2 cellular contexts compared by ENCODE assay signal in the genomic region with DNA sequence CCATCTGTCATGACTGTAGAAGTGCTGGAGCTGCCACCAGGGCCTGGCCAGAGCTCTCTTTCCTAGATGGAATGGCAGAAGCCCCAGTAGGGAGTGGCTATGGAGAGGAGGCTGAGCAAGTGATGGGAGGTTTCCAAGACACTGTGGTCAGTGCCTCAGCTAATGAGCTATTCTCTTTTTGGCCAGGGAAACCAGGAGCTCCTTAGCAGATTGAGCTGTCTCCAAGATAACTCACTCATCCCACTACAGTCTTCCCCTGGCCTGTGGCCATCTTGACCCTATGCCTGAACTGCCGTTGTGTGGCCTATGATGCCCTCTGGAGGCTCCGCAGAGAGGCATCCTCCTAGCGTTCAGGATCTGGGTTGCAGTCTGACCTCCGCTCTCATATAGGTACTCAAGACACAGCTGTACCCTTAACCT.
A peak's percentile ranks its signal among the peaks of the same experiment; 100 is the strongest.
TF ChIP-seq lines count a peak whose summit lies in the region.

No MANE protein-coding gene starts in this region.

TF ChIP-seq in K562, 482 proteins besides CTCF, POLR2A, EP300 and RAD21 (continued from another document and continues in another):
- TF ChIP-seq, protein P1, sequence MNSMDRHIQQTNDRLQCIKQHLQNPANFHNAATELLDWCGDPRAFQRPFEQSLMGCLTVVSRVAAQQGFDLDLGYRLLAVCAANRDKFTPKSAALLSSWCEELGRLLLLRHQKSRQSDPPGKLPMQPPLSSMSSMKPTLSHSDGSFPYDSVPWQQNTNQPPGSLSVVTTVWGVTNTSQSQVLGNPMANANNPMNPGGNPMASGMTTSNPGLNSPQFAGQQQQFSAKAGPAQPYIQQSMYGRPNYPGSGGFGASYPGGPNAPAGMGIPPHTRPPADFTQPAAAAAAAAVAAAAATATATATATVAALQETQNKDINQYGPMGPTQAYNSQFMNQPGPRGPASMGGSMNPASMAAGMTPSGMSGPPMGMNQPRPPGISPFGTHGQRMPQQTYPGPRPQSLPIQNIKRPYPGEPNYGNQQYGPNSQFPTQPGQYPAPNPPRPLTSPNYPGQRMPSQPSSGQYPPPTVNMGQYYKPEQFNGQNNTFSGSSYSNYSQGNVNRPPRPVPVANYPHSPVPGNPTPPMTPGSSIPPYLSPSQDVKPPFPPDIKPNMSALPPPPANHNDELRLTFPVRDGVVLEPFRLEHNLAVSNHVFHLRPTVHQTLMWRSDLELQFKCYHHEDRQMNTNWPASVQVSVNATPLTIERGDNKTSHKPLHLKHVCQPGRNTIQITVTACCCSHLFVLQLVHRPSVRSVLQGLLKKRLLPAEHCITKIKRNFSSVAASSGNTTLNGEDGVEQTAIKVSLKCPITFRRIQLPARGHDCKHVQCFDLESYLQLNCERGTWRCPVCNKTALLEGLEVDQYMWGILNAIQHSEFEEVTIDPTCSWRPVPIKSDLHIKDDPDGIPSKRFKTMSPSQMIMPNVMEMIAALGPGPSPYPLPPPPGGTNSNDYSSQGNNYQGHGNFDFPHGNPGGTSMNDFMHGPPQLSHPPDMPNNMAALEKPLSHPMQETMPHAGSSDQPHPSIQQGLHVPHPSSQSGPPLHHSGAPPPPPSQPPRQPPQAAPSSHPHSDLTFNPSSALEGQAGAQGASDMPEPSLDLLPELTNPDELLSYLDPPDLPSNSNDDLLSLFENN (IDR thresholded peaks at IDR 0.05; ENCODE audit: low read depth in 2 of 2, low read length in 2 of 2): no peak
- TF ChIP-seq, protein P2, sequence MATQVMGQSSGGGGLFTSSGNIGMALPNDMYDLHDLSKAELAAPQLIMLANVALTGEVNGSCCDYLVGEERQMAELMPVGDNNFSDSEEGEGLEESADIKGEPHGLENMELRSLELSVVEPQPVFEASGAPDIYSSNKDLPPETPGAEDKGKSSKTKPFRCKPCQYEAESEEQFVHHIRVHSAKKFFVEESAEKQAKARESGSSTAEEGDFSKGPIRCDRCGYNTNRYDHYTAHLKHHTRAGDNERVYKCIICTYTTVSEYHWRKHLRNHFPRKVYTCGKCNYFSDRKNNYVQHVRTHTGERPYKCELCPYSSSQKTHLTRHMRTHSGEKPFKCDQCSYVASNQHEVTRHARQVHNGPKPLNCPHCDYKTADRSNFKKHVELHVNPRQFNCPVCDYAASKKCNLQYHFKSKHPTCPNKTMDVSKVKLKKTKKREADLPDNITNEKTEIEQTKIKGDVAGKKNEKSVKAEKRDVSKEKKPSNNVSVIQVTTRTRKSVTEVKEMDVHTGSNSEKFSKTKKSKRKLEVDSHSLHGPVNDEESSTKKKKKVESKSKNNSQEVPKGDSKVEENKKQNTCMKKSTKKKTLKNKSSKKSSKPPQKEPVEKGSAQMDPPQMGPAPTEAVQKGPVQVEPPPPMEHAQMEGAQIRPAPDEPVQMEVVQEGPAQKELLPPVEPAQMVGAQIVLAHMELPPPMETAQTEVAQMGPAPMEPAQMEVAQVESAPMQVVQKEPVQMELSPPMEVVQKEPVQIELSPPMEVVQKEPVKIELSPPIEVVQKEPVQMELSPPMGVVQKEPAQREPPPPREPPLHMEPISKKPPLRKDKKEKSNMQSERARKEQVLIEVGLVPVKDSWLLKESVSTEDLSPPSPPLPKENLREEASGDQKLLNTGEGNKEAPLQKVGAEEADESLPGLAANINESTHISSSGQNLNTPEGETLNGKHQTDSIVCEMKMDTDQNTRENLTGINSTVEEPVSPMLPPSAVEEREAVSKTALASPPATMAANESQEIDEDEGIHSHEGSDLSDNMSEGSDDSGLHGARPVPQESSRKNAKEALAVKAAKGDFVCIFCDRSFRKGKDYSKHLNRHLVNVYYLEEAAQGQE (CRISPR knock-in tag; IDR thresholded peaks at IDR 0.05; ENCODE audit: low read depth): no peak
- 0 out of 2 replicates have a peak, but pooled peaks have one; percentile 48 for TF ChIP-seq XRCC5 (IDR thresholded peaks at IDR 0.05; ENCODE audit: low read depth, low read length)
- no peak for TF ChIP-seq ZBTB2 (IDR thresholded peaks at IDR 0.05)
- TF ChIP-seq, protein P3, sequence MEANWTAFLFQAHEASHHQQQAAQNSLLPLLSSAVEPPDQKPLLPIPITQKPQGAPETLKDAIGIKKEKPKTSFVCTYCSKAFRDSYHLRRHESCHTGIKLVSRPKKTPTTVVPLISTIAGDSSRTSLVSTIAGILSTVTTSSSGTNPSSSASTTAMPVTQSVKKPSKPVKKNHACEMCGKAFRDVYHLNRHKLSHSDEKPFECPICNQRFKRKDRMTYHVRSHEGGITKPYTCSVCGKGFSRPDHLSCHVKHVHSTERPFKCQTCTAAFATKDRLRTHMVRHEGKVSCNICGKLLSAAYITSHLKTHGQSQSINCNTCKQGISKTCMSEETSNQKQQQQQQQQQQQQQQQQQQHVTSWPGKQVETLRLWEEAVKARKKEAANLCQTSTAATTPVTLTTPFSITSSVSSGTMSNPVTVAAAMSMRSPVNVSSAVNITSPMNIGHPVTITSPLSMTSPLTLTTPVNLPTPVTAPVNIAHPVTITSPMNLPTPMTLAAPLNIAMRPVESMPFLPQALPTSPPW (CRISPR knock-in tag; IDR thresholded peaks at IDR 0.05): no peak
- TF ChIP-seq ESRRA (IDR thresholded peaks at IDR 0.05; ENCODE audit: borderline replicate concordance, low read depth): peak; percentile 26; the same call in 1 of the 2 replicates
- no peak for TF ChIP-seq ZNF280A (IDR thresholded peaks at IDR 0.05; ENCODE audit: low read depth, partially characterized antibody)
- TF ChIP-seq RBM15 (IDR thresholded peaks at IDR 0.05; ENCODE audit: insufficient read depth, low read length): no peak
- peak; percentile 86 for TF ChIP-seq ZNF263 (CRISPR knock-in tag; IDR thresholded peaks at IDR 0.05; ENCODE audit: borderline replicate concordance)
- no peak for TF ChIP-seq ZC3H4 (CRISPR knock-in tag; IDR thresholded peaks at IDR 0.05; ENCODE audit: borderline replicate concordance)
- peak; percentile 57; the same call in 1 of the 2 replicates for TF ChIP-seq CTBP1 (IDR thresholded peaks at IDR 0.05; ENCODE audit: borderline replicate concordance)

TF ChIP-seq in liver, 16 proteins besides CTCF, POLR2A, EP300 and RAD21 (continued from another document):
- TF ChIP-seq HNF4G (IDR thresholded peaks at IDR 0.05): no peak
- TF ChIP-seq, protein P4, sequence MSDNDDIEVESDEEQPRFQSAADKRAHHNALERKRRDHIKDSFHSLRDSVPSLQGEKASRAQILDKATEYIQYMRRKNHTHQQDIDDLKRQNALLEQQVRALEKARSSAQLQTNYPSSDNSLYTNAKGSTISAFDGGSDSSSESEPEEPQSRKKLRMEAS (IDR thresholded peaks at IDR 0.05): no peak
- no peak for TF ChIP-seq FOXA2 (IDR thresholded peaks at IDR 0.05)
- peak; percentile 77 for TF ChIP-seq NR2F2 (IDR thresholded peaks at IDR 0.05)
- no peak for TF ChIP-seq JUND (IDR thresholded peaks at IDR 0.05)
- peak in 1 of 2 donors; percentile 17 for TF ChIP-seq RXRA (IDR thresholded peaks at IDR 0.05)
